21 cellular contexts compared by ENCODE assay signal in the genomic region with DNA sequence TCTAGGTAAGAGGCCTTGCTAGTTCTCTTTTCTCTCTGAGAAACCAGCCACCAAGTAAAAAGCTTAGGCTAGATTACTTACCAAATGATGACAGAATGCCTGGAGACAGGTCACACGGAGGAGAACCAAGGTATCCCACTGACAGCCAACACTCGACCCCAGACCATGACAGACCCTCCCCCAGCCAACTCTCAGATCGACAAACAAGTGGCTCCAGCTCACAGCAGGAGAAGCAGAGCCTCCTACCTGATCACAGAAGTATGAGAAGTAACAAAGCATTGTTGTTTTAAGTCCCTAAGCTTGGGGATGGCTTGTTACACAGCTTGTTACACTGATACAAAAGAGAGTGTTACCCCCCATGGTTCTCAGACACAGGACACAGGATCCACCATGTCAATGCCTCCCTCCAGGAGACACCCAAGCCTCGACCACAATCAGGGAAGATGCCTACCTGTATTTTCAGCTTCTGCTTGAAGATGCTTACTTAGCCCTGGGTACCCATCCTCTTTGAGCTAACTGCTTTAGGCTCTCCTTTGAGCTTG.
"Had no signal": no experiment of that assay in that cellular context is flagged by ENCODE, and none has a peak within 500 bp of the region (broad histone marks: within the 10 kb centered on the region; RNA-seq: fewer than 3 reads in every experiment).

No MANE protein-coding gene starts in this region.

- H3K9me3 Mint-ChIP-seq: naive thymus-derived CD8-positive, alpha-beta T cell had no signal

- FAIRE-seq: colon, urothelium cell line had no signal

- ATAC-seq: heart left ventricle; left lobe of liver; mucosa of descending colon; naive thymus-derived CD8-positive, alpha-beta T cell had no signal

- H3K27ac Mint-ChIP-seq: naive thymus-derived CD8-positive, alpha-beta T cell; type B pancreatic cell had no signal

- H3K36me3 ChIP-seq: heart left ventricle, ovary, right atrium auricular region, sigmoid colon, suprapubic skin, thyroid gland had no signal

- H3K36me3 Mint-ChIP-seq: naive thymus-derived CD8-positive, alpha-beta T cell; type B pancreatic cell had no signal

- H3K4me1 ChIP-seq: thyroid gland had no signal

- H3K9me3 ChIP-seq: heart left ventricle, mucosa of descending colon, ovary, right atrium auricular region, sigmoid colon, suprapubic skin, thyroid gland had no signal

- H3K27ac ChIP-seq: heart left ventricle, ovary, right atrium auricular region, sigmoid colon, skin epidermis, suprapubic skin, thyroid gland had no signal

- H3K27me3 ChIP-seq: heart left ventricle, ovary, right atrium auricular region, sigmoid colon, suprapubic skin, thyroid gland had no signal

- H3K4me3 Mint-ChIP-seq: type B pancreatic cell had no signal

- DNase-seq: dermis blood vessel endothelial cell; foreskin melanocyte; heart left ventricle; hypothalamus; islet precursor cell; mammary epithelial cell; mucosa of descending colon; naive thymus-derived CD8-positive, alpha-beta T cell; nucleus accumbens; ovary; sigmoid colon; stimulated activated CD4-positive, alpha-beta T cell treated with anti-CD3 and anti-CD28 coated beads, Interleukin-12 subunit alpha, Interleukin-12 subunit beta, amount 100 ng/mL, for 4 hours; stimulated activated naive CD4-positive, alpha-beta T cell; thyroid gland had no signal

- H3K4me3 ChIP-seq: heart left ventricle, mucosa of descending colon, ovary, right atrium auricular region, sigmoid colon, skin epidermis, suprapubic skin, thyroid gland had no signal

- H3K27me3 Mint-ChIP-seq: type B pancreatic cell had no signal
